Comparison of ENCODE assay signal across 19 cellular contexts in genomic region chr16:79571065-79571697, GRCh38. TPM values are rescaled to one million over a fixed set of nuclear protein-coding genes. Genes with fewer than 3 reads are reported as not detected.
DNase-seq lines count a peak whose midpoint lies in the region; ATAC-seq and TF ChIP-seq lines count a peak whose summit lies in the region.
"Had no signal": no experiment of that assay in that cellular context is flagged by ENCODE, and none has a peak within 500 bp of the region (broad histone marks: within the 10 kb centered on the region; RNA-seq: fewer than 3 reads in every experiment).

No MANE protein-coding gene starts in this region.

- H3K56ac ChIP-seq in H9 (ENCODE audit: insufficient read length, low read depth, low read length) = no peak overlapping the region

- H4K91ac ChIP-seq in H9 (ENCODE audit: insufficient read length, low read depth, low read length) = no peak overlapping the region

- no peak overlapping the region for H3K27ac Mint-ChIP-seq in H9
- no peak overlapping the region for H3K27ac Mint-ChIP-seq in naive thymus-derived CD4-positive, alpha-beta T cell
- H3K27ac Mint-ChIP-seq: activated naive CD4-positive, alpha-beta T cell treated with anti-CD3 and anti-CD28 coated beads for 36 hours; CD8-positive, alpha-beta T cell had no signal

- H3K9me3 ChIP-seq in gastrocnemius medialis (no peaks in the 10 kb centered on the region), H9 (ENCODE audit: control insufficient read depth, low read depth, low read length) (no peaks in the 10 kb centered on the region)
- no peaks in the 10 kb centered on the region for H3K9me3 ChIP-seq in naive thymus-derived CD4-positive, alpha-beta T cell (ENCODE audit: control insufficient read depth in 2 of 3, low read length in 3 of 3)
- H3K9me3 ChIP-seq: A549, colonic mucosa, tibial nerve had no signal

- no peaks in the 10 kb centered on the region for H4K20me1 ChIP-seq in H9 (ENCODE audit: control insufficient read depth, insufficient read depth, insufficient read length)

- H2BK20ac ChIP-seq in H9 (ENCODE audit: low read depth, low read length, poor library complexity, severe bottlenecking) = no peak overlapping the region

- no peak overlapping the region for H3K4me3 Mint-ChIP-seq in H9
- H3K4me3 Mint-ChIP-seq in naive thymus-derived CD4-positive, alpha-beta T cell = no peak overlapping the region
- H3K4me3 Mint-ChIP-seq: activated naive CD4-positive, alpha-beta T cell treated with anti-CD3 and anti-CD28 coated beads for 36 hours; CD8-positive, alpha-beta T cell had no signal

- no peak overlapping the region for H2AK5ac ChIP-seq in H9 (ENCODE audit: insufficient read length, low read length)

- H2AFZ ChIP-seq in ACC112 (ENCODE audit: low read length, unreplicated experiment) (no peak overlapping the region), H9 (ENCODE audit: low read length) (no peak overlapping the region)

- no peak overlapping the region for H3K23ac ChIP-seq in H9 (ENCODE audit: insufficient read length, low read depth, low read length)

- H2BK5ac ChIP-seq in H9 (ENCODE audit: insufficient read length, low read length) = no peak overlapping the region

- no peak overlapping the region for H3K27ac ChIP-seq in ACC112 (ENCODE audit: low read depth, low read length)
- H3K27ac ChIP-seq in gastrocnemius medialis = no peak overlapping the region
- H3K27ac ChIP-seq in H9 (ENCODE audit: insufficient read length, low read depth, low read length) = no peak overlapping the region
- no peak overlapping the region for H3K27ac ChIP-seq in naive thymus-derived CD4-positive, alpha-beta T cell (ENCODE audit: low read depth, low read length)
- H3K27ac ChIP-seq: A549, colonic mucosa, HL-60 had no signal

- H3K36me3 ChIP-seq in ACC112 (ENCODE audit: insufficient read depth, low read length) = no peaks in the 10 kb centered on the region
- H3K36me3 ChIP-seq in gastrocnemius medialis = no peaks in the 10 kb centered on the region
- H3K36me3 ChIP-seq in naive thymus-derived CD4-positive, alpha-beta T cell (ENCODE audit: control insufficient read depth in 2 of 3, insufficient read depth in 3 of 3, low read length in 3 of 3) = no peaks in the 10 kb centered on the region
- H3K36me3 ChIP-seq: colonic mucosa, tibial nerve had no signal

- H3K27me3 ChIP-seq in ACC112 (ENCODE audit: insufficient read depth, low read length) (no peaks in the 10 kb centered on the region; the same call in 1 of the 2 replicates), gastrocnemius medialis (no peaks in the 10 kb centered on the region), H9 (ENCODE audit: insufficient read depth, low read length) (no peaks in the 10 kb centered on the region)
- H3K27me3 ChIP-seq in naive thymus-derived CD4-positive, alpha-beta T cell (ENCODE audit: control insufficient read depth in 2 of 2, insufficient read depth in 2 of 2, low read length in 2 of 2) = no peaks in the 10 kb centered on the region
- H3K27me3 ChIP-seq: colonic mucosa, tibial nerve had no signal

- H2BK12ac ChIP-seq in H9 (ENCODE audit: insufficient read length, low read depth, low read length) = no peak overlapping the region

- no peak overlapping the region for H3K14ac ChIP-seq in H9 (ENCODE audit: insufficient read depth, low read length)

- no peaks in the 10 kb centered on the region for H3K79me1 ChIP-seq in H9 (ENCODE audit: insufficient read depth, low read depth, low read length, poor library complexity, severe bottlenecking)

- no peak for TF ChIP-seq POLR2A in gastrocnemius medialis (IDR thresholded peaks at IDR 0.05)

- H3K79me2 ChIP-seq in ACC112 (ENCODE audit: control insufficient read depth, insufficient read depth, low read length, unreplicated experiment) = no peaks in the 10 kb centered on the region
- H3K79me2 ChIP-seq in H9 (ENCODE audit: insufficient read depth, low read length) = no peaks in the 10 kb centered on the region

- peaks cover 29 to 32% of the 10 kb centered on the region in 2 experiments for H3K4me1 Mint-ChIP-seq in H9
- H3K4me1 Mint-ChIP-seq in naive thymus-derived CD4-positive, alpha-beta T cell = peaks cover 0 to 1% (median 0%) of the 10 kb centered on the region in 7 donors

- no peak overlapping the region for H4K5ac ChIP-seq in H9 (ENCODE audit: insufficient read length, low read depth, low read length)

- H2BK120ac ChIP-seq in H9 (ENCODE audit: low read depth, low read length, poor library complexity, severe bottlenecking) = no peak overlapping the region

- POLR2A ChIA-PET in naive thymus-derived CD4-positive, alpha-beta T cell (lab: Charles Lee) = no interaction called here

- CTCF ChIA-PET in naive thymus-derived CD4-positive, alpha-beta T cell (lab: Charles Lee) = no interaction called here

- H3K23me2 ChIP-seq in H9 (ENCODE audit: insufficient read length, low read depth, low read length, poor library complexity, severe bottlenecking) = no peaks in the 10 kb centered on the region

- in situ Hi-C loops in gastrocnemius medialis (cut with MboI; ENCODE audit: low sequenced_read_pairs in 4 of 4) = no loop called here

- no peak overlapping the region for H3K4me2 ChIP-seq in H9 (ENCODE audit: insufficient read depth, insufficient read length, low read length)
- H3K4me2 ChIP-seq: A549 had no signal

- peak; percentile 1 for DNase-seq in cardiac fibroblast (ENCODE audit: low read depth in 2 of 2)
- no peak for DNase-seq in left lobe of liver (ENCODE audit: low spot score)
- no peak for DNase-seq in gastrocnemius medialis
- no peak for DNase-seq in H9
- DNase-seq in NCI-H1436 treated with DMSO at 0.1 percent for 48 hours (lab: John Stamatoyannopoulos, UW) = no peak
- DNase-seq in naive thymus-derived CD4-positive, alpha-beta T cell = no peak
- DNase-seq: activated CD4-positive, alpha-beta T cell treated with anti-CD3 and anti-CD28 coated beads, Interleukin-2, amount 50 U/mL, for 1 hour; activated naive CD4-positive, alpha-beta T cell treated with anti-CD3 and anti-CD28 coated beads for 36 hours; CD8-positive, alpha-beta T cell; colonic mucosa; DND-41; mesendoderm; NCI-H1092 treated with DMSO at 0.1 percent for 48 hours; NCI-H526 treated with DMSO at 0.1 percent for 48 hours had no signal

- ATAC-seq in left lobe of liver (peak; percentile 66), gastrocnemius medialis (peak; percentile 52 to 60), HG03460 (IDR thresholded peaks at IDR 0.05; ENCODE audit: unreplicated experiment) (no peak)
- ATAC-seq in naive thymus-derived CD4-positive, alpha-beta T cell = no peak
- ATAC-seq: A549; CD8-positive, alpha-beta T cell had no signal

- H3T11ph ChIP-seq in H9 (ENCODE audit: low read length) = no peak overlapping the region

- no peak overlapping the region for H2BK15ac ChIP-seq in H9 (ENCODE audit: low read depth, low read length)

- no peak overlapping the region for H3K18ac ChIP-seq in H9 (ENCODE audit: insufficient read length, low read depth, low read length)

- intact Hi-C loops in gastrocnemius medialis (cut with DNase I; ENCODE audit: low total_unique reads) = no loop called here
- intact Hi-C loops in naive thymus-derived CD4-positive, alpha-beta T cell (cut with micrococcal nuclease) = no loop called here

- no peak overlapping the region for H3K9ac ChIP-seq in H9 (ENCODE audit: extremely low read depth, insufficient read length, low read length)

- H3K27me3 Mint-ChIP-seq in H9 (ENCODE audit: low read depth) = peaks cover 15% of the 10 kb centered on the region
- H3K27me3 Mint-ChIP-seq in naive thymus-derived CD4-positive, alpha-beta T cell = peaks cover 22 to 55% (median 24%) of the 10 kb centered on the region in 5 donors

- TF ChIP-seq CTCF in cardiac fibroblast (IDR thresholded peaks at IDR 0.05; ENCODE audit: low read depth, low read length) = no peak
- no peak for TF ChIP-seq CTCF in gastrocnemius medialis (IDR thresholded peaks at IDR 0.05 in 4 of 5, conservative IDR thresholded peaks at IDR 0.05 in 1 of 5)
- TF ChIP-seq CTCF in H9 (conservative IDR thresholded peaks at IDR 0.05) = no peak

- no peak overlapping the region for H4K8ac ChIP-seq in H9 (replicated peaks; ENCODE audit: insufficient read length, low read depth, low read length)

- no peaks in the 10 kb centered on the region for H3K36me3 Mint-ChIP-seq in H9 (ENCODE audit: insufficient read depth in 1 of 3, low read depth in 3 of 3)
- no peaks in the 10 kb centered on the region for H3K36me3 Mint-ChIP-seq in naive thymus-derived CD4-positive, alpha-beta T cell
- H3K36me3 Mint-ChIP-seq: CD8-positive, alpha-beta T cell had no signal

- H3K4me1 ChIP-seq in ACC112 (ENCODE audit: control insufficient read depth, insufficient read depth, low read length, unreplicated experiment) (no peaks in the 10 kb centered on the region), gastrocnemius medialis (peaks cover 0 to 4% of the 10 kb centered on the region in 2 donors), H9 (ENCODE audit: insufficient read depth, low read length) (peaks cover 5% of the 10 kb centered on the region)
- H3K4me1 ChIP-seq in naive thymus-derived CD4-positive, alpha-beta T cell (ENCODE audit: control insufficient read depth in 2 of 2, insufficient read depth in 2 of 2, low read length in 2 of 2) = no peaks in the 10 kb centered on the region
- H3K4me1 ChIP-seq: A549, colonic mucosa had no signal

- H3K4me3 ChIP-seq in ACC112 (ENCODE audit: low read depth, low read length) = peak overlapping the region; percentile 34; the same call in 1 of the 2 replicates
- H3K4me3 ChIP-seq in cardiac fibroblast (replicated peaks in 1 of 2; ENCODE audit: low read depth in 2 of 2, low read length in 2 of 2) = no peak overlapping the region
- H3K4me3 ChIP-seq in gastrocnemius medialis = peak overlapping the region in 3 of 4 donors; percentile 26 to 38 (median 37)
- no peak overlapping the region for H3K4me3 ChIP-seq in naive thymus-derived CD4-positive, alpha-beta T cell (ENCODE audit: low read length)
- H3K4me3 ChIP-seq: A549, colonic mucosa had no signal

- H3K4ac ChIP-seq in H9 (ENCODE audit: low read depth, low read length) = no peak overlapping the region

- WGBS in H9 (ENCODE audit: extremely low coverage, insufficient read length, low lambda C conversion rate) = no CpG with 5 or more reads among the region's 6 CpGs

- H3K9me3 Mint-ChIP-seq in H9 = no peaks in the 10 kb centered on the region
- no peaks in the 10 kb centered on the region for H3K9me3 Mint-ChIP-seq in naive thymus-derived CD4-positive, alpha-beta T cell
- H3K9me3 Mint-ChIP-seq: activated naive CD4-positive, alpha-beta T cell treated with anti-CD3 and anti-CD28 coated beads for 36 hours; CD8-positive, alpha-beta T cell had no signal

RNA-seq across cellular contexts. Expression of gene MAF, which starts 29.4 kb away (rescaled TPM):
- total RNA-seq in left lobe of liver = 44.0 TPM
- total RNA-seq in gastrocnemius medialis = 10 to 100 TPM; 10.9 to 46.7 (median 32.5) TPM
- total RNA-seq in H9 (2021) = 4.9 and 5.1 TPM in 2 replicates
- total RNA-seq in naive thymus-derived CD4-positive, alpha-beta T cell = 10 to 100 TPM in 2 of 5 experiments, 1 to 10 TPM in 3; 5.4 to 54.6 (median 7.9) TPM
- under 1 TPM; 0.06 to 0.08 TPM for polyA plus RNA-seq in naive thymus-derived CD4-positive, alpha-beta T cell

Comparison
In these comparisons a context has a peak if more than half of its experiments do, and no peak if none do; other contexts are left out.
1. H3K4me3 ChIP-seq: peak in ACC112 (single experiment) and gastrocnemius medialis (3 of 4); none in cardiac fibroblast (0 of 2) and naive thymus-derived CD4-positive, alpha-beta T cell (single experiment).
2. DNase-seq: peak in cardiac fibroblast (2 of 2); none in left lobe of liver (single experiment), gastrocnemius medialis (0 of 2), H9 (single experiment), NCI-H1436 treated with DMSO at 0.1 percent for 48 hours (single experiment) and naive thymus-derived CD4-positive, alpha-beta T cell (0 of 9).
3. ATAC-seq: peak in left lobe of liver (single experiment) and gastrocnemius medialis (2 of 2); none in HG03460 (single experiment) and naive thymus-derived CD4-positive, alpha-beta T cell (single experiment).